ENCODE assay signal across 13 cellular contexts in genomic region chr9:93059960-93060591, GRCh38. TPM values are rescaled to one million over a fixed set of nuclear protein-coding genes. Genes with fewer than 3 reads are reported as not detected.
DNase-seq lines count a peak whose midpoint lies in the region; ATAC-seq and TF ChIP-seq lines count a peak whose summit lies in the region.
"Had no signal": no experiment of that assay in that cellular context is flagged by ENCODE, and none has a peak within 500 bp of the region (broad histone marks: within the 10 kb centered on the region; RNA-seq: fewer than 3 reads in every experiment).

No MANE protein-coding gene starts in this region.

- no peak overlapping the region; a peak in 1 of 4 replicates for H4K8ac ChIP-seq in IMR-90 (ENCODE audit: low read depth in 2 of 2, low read length in 2 of 2)

- peak overlapping the region; percentile 28 for H2AK9ac ChIP-seq in IMR-90 (replicated peaks; ENCODE audit: low read depth, low read length, poor library complexity)

- no peak for ATAC-seq in DND-41 (ENCODE audit: insufficient read depth, low read depth)
- no peak for ATAC-seq in IMR-90 (ENCODE audit: low read depth)
- ATAC-seq in GM18520 (IDR thresholded peaks at IDR 0.05; ENCODE audit: unreplicated experiment), result no peak
- no peak for ATAC-seq in GM21390 (IDR thresholded peaks at IDR 0.05; ENCODE audit: unreplicated experiment)

- no peak overlapping the region for H4K91ac ChIP-seq in IMR-90 (ENCODE audit: insufficient read depth, low read depth, low read length)

- H4K5ac ChIP-seq in IMR-90 (ENCODE audit: low read depth, low read length), result no peak overlapping the region

- no peak for DNase-seq in DND-41
- no peak for DNase-seq in IMR-90
- peak in 1 of 2 donors; percentile 58 for DNase-seq in ascending aorta (ENCODE audit: low spot score in 2 of 2)
- DNase-seq in osteoblast (ENCODE audit: insufficient read length, low spot score, missing footprints), result peak; percentile 86
- DNase-seq in COLO668 (lab: John Stamatoyannopoulos, UW; ENCODE audit: unreplicated experiment), result no peak
- no peak for DNase-seq in NCI-H345 treated with DMSO at 0.1 percent for 48 hours (lab: John Stamatoyannopoulos, UW; ENCODE audit: unreplicated experiment)
- DNase-seq: activated CD4-positive, alpha-beta T cell treated with anti-CD3 and anti-CD28 coated beads, Interleukin-2, amount 50 U/mL, for 1 hour; DMS79 treated with DMSO at 0.1 percent for 48 hours; NCI-H2081; Right ventricle myocardium superior had no signal

- in situ Hi-C loops in IMR-90 (cut with MboI; ENCODE audit: low sequenced_read_pairs), result no loop called here

- WGBS in IMR-90 (ENCODE audit: extremely low coverage in 2 of 2, insufficient read length in 1 of 2), 2 experiments, result no CpG with 5 or more reads among the region's 2 CpGs

- TF ChIP-seq RAD21 in IMR-90 (IDR thresholded peaks at IDR 0.05; ENCODE audit: low read length), result no peak

- H3K79me2 ChIP-seq in DND-41 (ENCODE audit: insufficient read depth, low read length) (no peaks in the 10 kb centered on the region), osteoblast (ENCODE audit: insufficient read depth, low read length) (no peaks in the 10 kb centered on the region)

- intact Hi-C loops in IMR-90 (cut with micrococcal nuclease), result no loop called here
- intact Hi-C loops in ascending aorta (cut with DNase I), result loop anchor here (2.0 to 5.0 kb wide), 2 partner anchors 58 to 73 kb away; no protein-coding TSS in a partner anchor

- no peak overlapping the region for H3K14ac ChIP-seq in IMR-90 (replicated peaks; ENCODE audit: low read depth, low read length)

- no peak for TF ChIP-seq CTCF in DND-41 (IDR thresholded peaks at IDR 0.05; ENCODE audit: borderline replicate concordance, extremely low read depth, low read length, poor library complexity, severe bottlenecking)
- no peak for TF ChIP-seq CTCF in IMR-90 (conservative IDR thresholded peaks at IDR 0.05; ENCODE audit: low read depth, low read length)
- no peak for TF ChIP-seq CTCF in ascending aorta (IDR thresholded peaks at IDR 0.05)
- TF ChIP-seq CTCF in osteoblast (IDR thresholded peaks at IDR 0.05; ENCODE audit: extremely low read depth, low read depth, low read length), result no peak

- dilution Hi-C loops in IMR-90 (cut with HindIII; ENCODE audit: low sequenced_read_pairs, unreplicated experiment), result no loop called here

- H2BK20ac ChIP-seq in IMR-90 (ENCODE audit: low read depth, low read length), result no peak overlapping the region

- POLR2A ChIA-PET in IMR-90 (lab: Charles Lee; ENCODE audit: unreplicated experiment), result no interaction called here

- H3K23ac ChIP-seq in IMR-90 (ENCODE audit: low read depth, low read length), result no peak overlapping the region

- H2BK5ac ChIP-seq in IMR-90 (ENCODE audit: low read depth, low read length, poor library complexity, severe bottlenecking), result no peak overlapping the region

- no peaks in the 10 kb centered on the region for H3K36me3 ChIP-seq in DND-41 (ENCODE audit: insufficient read depth, low read length)
- H3K36me3 ChIP-seq in IMR-90 (ENCODE audit: control insufficient read depth, insufficient read depth, low read length), result no peaks in the 10 kb centered on the region
- H3K36me3 ChIP-seq in ascending aorta, result no peaks in the 10 kb centered on the region
- H3K36me3 ChIP-seq in osteoblast (ENCODE audit: insufficient read depth, low read length), result no peaks in the 10 kb centered on the region

- H3K4me3 ChIP-seq in DND-41 (ENCODE audit: low read depth in 1 of 2, low read length in 2 of 2), result no peak overlapping the region
- H3K4me3 ChIP-seq in IMR-90 (ENCODE audit: insufficient read depth, low read depth, low read length), result no peak overlapping the region
- H3K4me3 ChIP-seq in ascending aorta, result peak overlapping the region in 1 of 2 donors; percentile 74
- H3K4me3 ChIP-seq in osteoblast (ENCODE audit: insufficient read depth, low read length), result no peak overlapping the region

- no peak for TF ChIP-seq POLR2A in IMR-90 (IDR thresholded peaks at IDR 0.05; ENCODE audit: low read depth, low read length)

- H2AK5ac ChIP-seq in IMR-90 (ENCODE audit: low read depth, low read length), result 0 out of 2 replicates have a peak overlapping the region, but pooled peaks have one; percentile 16

- no peak overlapping the region for H2BK120ac ChIP-seq in IMR-90 (ENCODE audit: low read depth, low read length)

- H3K27ac ChIP-seq in DND-41 (ENCODE audit: low read length), result peak overlapping the region; percentile 85; the same call in 1 of the 2 replicates
- no peak overlapping the region for H3K27ac ChIP-seq in IMR-90 (ENCODE audit: insufficient read depth, low read length)
- peak overlapping the region; percentile 90 to 92 for H3K27ac ChIP-seq in ascending aorta
- no peak overlapping the region for H3K27ac ChIP-seq in osteoblast (ENCODE audit: low read depth, low read length)

- no peaks in the 10 kb centered on the region for H3K27me3 ChIP-seq in DND-41 (ENCODE audit: insufficient read depth, low read length, poor library complexity)
- peaks cover 11% of the 10 kb centered on the region; the same call in 1 of the 2 replicates for H3K27me3 ChIP-seq in IMR-90 (ENCODE audit: control insufficient read depth, insufficient read depth, low read length)
- no peaks in the 10 kb centered on the region for H3K27me3 ChIP-seq in ascending aorta
- no peaks in the 10 kb centered on the region for H3K27me3 ChIP-seq in osteoblast (ENCODE audit: insufficient read depth, low read length)

- H3K4me2 ChIP-seq in DND-41 (ENCODE audit: insufficient read depth, low read length) (no peak overlapping the region), IMR-90 (ENCODE audit: low read depth, low read length) (no peak overlapping the region), osteoblast (ENCODE audit: insufficient read depth, low read length) (no peak overlapping the region)

- H3K4ac ChIP-seq in IMR-90 (ENCODE audit: low read depth, low read length), result no peak overlapping the region

- H3K56ac ChIP-seq in IMR-90 (ENCODE audit: extremely low read depth, insufficient read depth, low read length), result no peak overlapping the region

- H3K9me3 ChIP-seq in DND-41 (ENCODE audit: insufficient read depth, low read length, severe bottlenecking), result no peaks in the 10 kb centered on the region
- no peaks in the 10 kb centered on the region for H3K9me3 ChIP-seq in IMR-90 (ENCODE audit: control insufficient read depth, insufficient read depth, low read length)
- H3K9me3 ChIP-seq in ascending aorta, result no peaks in the 10 kb centered on the region
- no peaks in the 10 kb centered on the region for H3K9me3 ChIP-seq in osteoblast (ENCODE audit: low read depth, low read length)

- CTCF ChIA-PET in IMR-90 (lab: Yijun Ruan, JAX), result interaction anchor here (0.8 kb wide), 1 partner anchor 57 kb away, joined by 3 read pairs; no protein-coding TSS in a partner anchor

- peaks cover 44% of the 10 kb centered on the region for H3K4me1 ChIP-seq in DND-41 (ENCODE audit: insufficient read depth, low read length)
- H3K4me1 ChIP-seq in IMR-90 (ENCODE audit: control insufficient read depth, insufficient read depth, low read length), result peaks cover 2% of the 10 kb centered on the region; the same call in 1 of the 2 replicates
- H3K4me1 ChIP-seq in ascending aorta, result peaks cover 17 to 39% of the 10 kb centered on the region in 2 donors
- peaks cover 12% of the 10 kb centered on the region for H3K4me1 ChIP-seq in osteoblast (ENCODE audit: insufficient read depth, low read length)

- H4K20me1 ChIP-seq in DND-41 (ENCODE audit: insufficient read depth, low read length), result no peaks in the 10 kb centered on the region
- H4K20me1 ChIP-seq in IMR-90 (ENCODE audit: insufficient read depth, low read length), result no peaks in the 10 kb centered on the region
- no peaks in the 10 kb centered on the region for H4K20me1 ChIP-seq in osteoblast (ENCODE audit: insufficient read depth, low read length)

- H3K79me1 ChIP-seq in IMR-90 (ENCODE audit: low read depth in 1 of 2, low read length in 2 of 2), result no peaks in the 10 kb centered on the region

- BruUV-seq in IMR-90 (replicated peaks; lab: Mats Ljungman, UMichigan), result no TSS peak

- no peak overlapping the region for H2BK15ac ChIP-seq in IMR-90 (ENCODE audit: low read depth, low read length)

- H3K9me1 ChIP-seq in IMR-90 (ENCODE audit: insufficient read depth, low read length), result no peaks in the 10 kb centered on the region; the same call in 1 of the 2 replicates

- H2AFZ ChIP-seq in DND-41 (ENCODE audit: low read depth, low read length), result no peak overlapping the region
- no peak overlapping the region for H2AFZ ChIP-seq in IMR-90 (replicated peaks; ENCODE audit: low read length, poor library complexity)
- no peak overlapping the region for H2AFZ ChIP-seq in osteoblast (ENCODE audit: low read length)

- H3K18ac ChIP-seq in IMR-90 (ENCODE audit: low read depth, low read length), result no peak overlapping the region

- H3K9ac ChIP-seq in DND-41 (ENCODE audit: low read depth, low read length), result no peak overlapping the region
- H3K9ac ChIP-seq in IMR-90 (ENCODE audit: low read depth, low read length), result no peak overlapping the region

TF ChIP-seq in IMR-90, 13 proteins besides CTCF, POLR2A, EP300 and RAD21 (continues in another document):
- TF ChIP-seq CHD1 (IDR thresholded peaks at IDR 0.05; ENCODE audit: low read depth, low read length) (no peak), FOS (IDR thresholded peaks at IDR 0.05; ENCODE audit: low read depth, low read length) (no peak), CEBPB (IDR thresholded peaks at IDR 0.05; ENCODE audit: low read depth, low read length) (no peak), NFE2L2 (IDR thresholded peaks at IDR 0.05; ENCODE audit: low read depth, low read length) (no peak), MAZ (IDR thresholded peaks at IDR 0.05; ENCODE audit: borderline replicate concordance, low read depth, low read length) (no peak), USF2 (IDR thresholded peaks at IDR 0.05; ENCODE audit: low read depth, low read length) (no peak), SMC3 (IDR thresholded peaks at IDR 0.05; ENCODE audit: low read depth, low read length) (no peak), MAFK (IDR thresholded peaks at IDR 0.05; ENCODE audit: low read depth, low read length) (no peak)

RNA-seq across cellular contexts. Expression of gene SUSD3, which starts 1.6 kb away (rescaled TPM):
- total RNA-seq in IMR-90 (2012; rRNA removed) (0.28 and 0.54 TPM in 2 replicates), ascending aorta (not detected), osteoblast (0.36 and 0.88 TPM in 2 replicates)
- 1.0 and 1.5 TPM in 2 replicates for polyA plus RNA-seq in IMR-90 (2012; rRNA removed)
- 0.25 and 2.3 TPM in 2 replicates for polyA plus RNA-seq in IMR-90 (2012; cell fraction: cytosol; rRNA removed)
- polyA plus RNA-seq in IMR-90 (2012; cell fraction: nucleus; rRNA removed; ENCODE audit: low replicate concordance), result 1.2 TPM in 2 replicates
- total RNA-seq: HT1080 had no signal

RNA-seq across cellular contexts. Expression of gene CARD19, which starts 35.9 kb away (rescaled TPM):
- total RNA-seq in IMR-90 (2012; rRNA removed) (17.4 and 23.3 TPM in 2 replicates), ascending aorta (212 TPM), osteoblast (38.4 and 38.6 TPM in 2 replicates)
- 111 and 126 TPM in 2 replicates for polyA plus RNA-seq in IMR-90 (2012; rRNA removed)
- 120 and 139 TPM in 2 replicates for polyA plus RNA-seq in IMR-90 (2012; cell fraction: cytosol; rRNA removed)
- 103 and 209 TPM in 2 replicates for polyA plus RNA-seq in IMR-90 (2012; cell fraction: nucleus; rRNA removed; ENCODE audit: low replicate concordance)

Comparison
In these comparisons a context has a peak if more than half of its experiments do, and no peak if none do; other contexts are left out.
1. H3K27ac ChIP-seq: peak in DND-41 (single experiment) and ascending aorta (2 of 2); none in IMR-90 (single experiment) and osteoblast (single experiment).